12 cellular contexts compared by ENCODE assay signal in the genomic region with DNA sequence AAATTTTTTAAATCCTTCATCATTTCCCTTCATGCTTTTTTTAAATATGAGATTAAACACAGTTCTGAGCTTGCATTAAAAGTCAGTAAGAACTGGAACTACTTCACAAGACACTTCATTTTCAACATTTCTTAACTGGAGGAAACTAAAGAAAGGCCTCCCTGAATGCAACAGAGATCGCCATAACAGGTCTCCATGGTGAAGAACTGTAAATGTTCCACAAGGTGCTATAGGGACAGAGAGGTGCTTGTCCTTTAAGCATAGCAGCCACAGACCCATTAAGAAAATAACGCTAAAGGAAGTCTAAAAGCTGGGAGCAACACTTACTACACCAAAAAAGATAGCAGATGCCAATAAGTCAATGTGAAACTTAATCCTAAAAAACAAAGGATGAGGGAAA. TPM values are rescaled to one million over a fixed set of nuclear protein-coding genes. Genes with fewer than 3 reads are reported as not detected.
DNase-seq lines count a peak whose midpoint lies in the region; ATAC-seq lines count a peak whose summit lies in the region.
"Had no signal": no experiment of that assay in that cellular context is flagged by ENCODE, and none has a peak within 500 bp of the region (broad histone marks: within the 10 kb centered on the region; RNA-seq: fewer than 3 reads in every experiment).

No MANE protein-coding gene starts in this region.

- H3K36me3 ChIP-seq in skeletal muscle satellite cell (ENCODE audit: insufficient read depth, low read length): no peaks in the 10 kb centered on the region
- H3K36me3 ChIP-seq: Peyer's patch had no signal

- peak overlapping the region; percentile 20 for H3K9ac ChIP-seq in skeletal muscle satellite cell (ENCODE audit: low read depth, low read length)

- H3K9me3 Mint-ChIP-seq in activated CD8-positive, alpha-beta memory T cell treated with anti-CD3 and anti-CD28 coated beads, Interleukin-2, amount 10 ng/mL, durations not matched to agents 7 days and 5 days (ENCODE audit: low read depth): no peaks in the 10 kb centered on the region
- H3K9me3 Mint-ChIP-seq in activated T-helper 17 cell treated with anti-CD3 and anti-CD28 coated beads, Interleukin-2, amount 50 U/mL, for 72 hours: no peaks in the 10 kb centered on the region

- H3K9me3 ChIP-seq in skeletal muscle satellite cell (replicated peaks; ENCODE audit: low read length): no peaks in the 10 kb centered on the region
- H3K9me3 ChIP-seq: Peyer's patch had no signal

- ATAC-seq in activated CD8-positive, alpha-beta memory T cell treated with anti-CD3 and anti-CD28 coated beads, Interleukin-2, amount 10 ng/mL, durations not matched to agents 7 days and 5 days: no peak
- ATAC-seq in HG02642 (IDR thresholded peaks at IDR 0.05; ENCODE audit: poor library complexity, unreplicated experiment) (peak; percentile 37), GM19397 (IDR thresholded peaks at IDR 0.05; ENCODE audit: unreplicated experiment) (no peak)
- no peak for ATAC-seq in activated T-helper 17 cell treated with anti-CD3 and anti-CD28 coated beads, Interleukin-2, amount 50 U/mL, for 72 hours (replicated peaks)

- no peak for DNase-seq in activated CD8-positive, alpha-beta memory T cell treated with anti-CD3 and anti-CD28 coated beads, Interleukin-2, amount 10 ng/mL, durations not matched to agents 7 days and 5 days
- DNase-seq in activated CD8-positive, alpha-beta memory T cell treated with anti-CD3 and anti-CD28 coated beads for 24 hours: no peak
- DNase-seq in stimulated activated CD4-positive, alpha-beta T cell treated with anti-CD3 and anti-CD28 coated beads, Interleukin-4, amount 100 ng/mL, for 1 hour: no peak
- DNase-seq in HuH-7 (ENCODE audit: low spot score): no peak
- DNase-seq: activated CD4-positive, alpha-beta T cell treated with anti-CD3 and anti-CD28 coated beads, Interleukin-2, amount 50 U/mL, for 1 hour; caudate nucleus; Kasumi-1 had no signal

- H3K4me3 ChIP-seq in skeletal muscle satellite cell (ENCODE audit: low read length): peak overlapping the region; percentile 38
- H3K4me3 ChIP-seq: Peyer's patch had no signal

- H3K4me1 Mint-ChIP-seq in activated CD8-positive, alpha-beta memory T cell treated with anti-CD3 and anti-CD28 coated beads, Interleukin-2, amount 10 ng/mL, durations not matched to agents 7 days and 5 days: peaks cover 25% of the 10 kb centered on the region
- H3K4me1 Mint-ChIP-seq in activated T-helper 17 cell treated with anti-CD3 and anti-CD28 coated beads, Interleukin-2, amount 50 U/mL, for 72 hours: peaks cover 28% of the 10 kb centered on the region

- H3K27me3 Mint-ChIP-seq in activated CD8-positive, alpha-beta memory T cell treated with anti-CD3 and anti-CD28 coated beads, Interleukin-2, amount 10 ng/mL, durations not matched to agents 7 days and 5 days: no peaks in the 10 kb centered on the region
- no peaks in the 10 kb centered on the region for H3K27me3 Mint-ChIP-seq in activated T-helper 17 cell treated with anti-CD3 and anti-CD28 coated beads, Interleukin-2, amount 50 U/mL, for 72 hours

- peak overlapping the region; percentile 12 for H3K4me3 Mint-ChIP-seq in activated CD8-positive, alpha-beta memory T cell treated with anti-CD3 and anti-CD28 coated beads, Interleukin-2, amount 10 ng/mL, durations not matched to agents 7 days and 5 days
- peak overlapping the region; percentile 35 for H3K4me3 Mint-ChIP-seq in activated T-helper 17 cell treated with anti-CD3 and anti-CD28 coated beads, Interleukin-2, amount 50 U/mL, for 72 hours

- H3K4me2 ChIP-seq in skeletal muscle satellite cell (ENCODE audit: low read length): peak overlapping the region; percentile 77

- H3K27ac Mint-ChIP-seq in activated CD8-positive, alpha-beta memory T cell treated with anti-CD3 and anti-CD28 coated beads, Interleukin-2, amount 10 ng/mL, durations not matched to agents 7 days and 5 days: peak overlapping the region; percentile 68
- H3K27ac Mint-ChIP-seq in activated T-helper 17 cell treated with anti-CD3 and anti-CD28 coated beads, Interleukin-2, amount 50 U/mL, for 72 hours: peak overlapping the region; percentile 46

- peaks cover 33% of the 10 kb centered on the region for H3K4me1 ChIP-seq in skeletal muscle satellite cell (ENCODE audit: control insufficient read depth, insufficient read depth, low read length)

- no peaks in the 10 kb centered on the region for H3K27me3 ChIP-seq in skeletal muscle satellite cell (ENCODE audit: control insufficient read depth, insufficient read depth, low read length)
- H3K27me3 ChIP-seq: Peyer's patch had no signal

- peaks cover 14% of the 10 kb centered on the region for H3K36me3 Mint-ChIP-seq in activated CD8-positive, alpha-beta memory T cell treated with anti-CD3 and anti-CD28 coated beads, Interleukin-2, amount 10 ng/mL, durations not matched to agents 7 days and 5 days
- H3K36me3 Mint-ChIP-seq in activated T-helper 17 cell treated with anti-CD3 and anti-CD28 coated beads, Interleukin-2, amount 50 U/mL, for 72 hours (ENCODE audit: low read depth): peaks cover 5% of the 10 kb centered on the region

- CTCF ChIA-PET in activated CD8-positive, alpha-beta memory T cell treated with anti-CD3 and anti-CD28 coated beads, Interleukin-2, amount 10 ng/mL, durations not matched to agents 7 days and 5 days (lab: Charles Lee): interaction anchor here (1.7 kb wide), 1 partner anchor 9 kb away, joined by 5 read pairs; no protein-coding TSS in a partner anchor

RNA-seq across cellular contexts. Expression of gene STAM2, which starts 8.5 kb away (rescaled TPM):
- total RNA-seq in activated CD8-positive, alpha-beta memory T cell treated with anti-CD3 and anti-CD28 coated beads, Interleukin-2, amount 10 ng/mL, durations not matched to agents 7 days and 5 days: 10 to 100 TPM; 14.1 to 15.8 TPM
- 10 to 100 TPM; 14.8 to 17.3 TPM for total RNA-seq in activated T-helper 17 cell treated with anti-CD3 and anti-CD28 coated beads, Interleukin-2, amount 50 U/mL, for 72 hours
- total RNA-seq in skeletal muscle satellite cell (2012; rRNA removed): 24.6 and 26.9 TPM in 2 replicates
